In the genomic region with DNA sequence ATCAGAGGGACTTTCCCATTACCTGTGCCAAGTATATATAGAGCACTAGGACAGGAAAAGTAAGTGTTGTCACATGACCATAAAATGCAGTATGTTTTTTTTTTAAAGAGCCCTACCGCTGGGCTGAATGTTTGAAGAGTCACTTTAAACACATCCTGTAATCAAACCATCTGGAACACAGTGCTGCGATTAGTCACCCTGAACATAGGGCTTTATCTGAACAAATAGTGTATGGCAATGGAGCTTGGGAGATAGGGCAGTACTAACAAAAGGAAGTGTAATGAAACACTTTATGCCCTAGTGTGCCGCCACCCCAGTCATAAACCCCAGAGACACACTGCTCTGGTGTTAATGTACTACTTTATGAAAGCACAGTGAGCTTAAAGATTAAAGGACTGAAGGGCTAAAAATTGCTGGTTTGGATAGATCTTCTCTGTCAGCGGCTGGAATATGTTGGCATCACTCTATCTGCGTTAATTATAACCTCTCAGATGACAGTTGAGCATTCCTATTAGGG, we compare ENCODE assay signal across 1 cellular context.
A peak's percentile ranks its signal among the peaks of the same experiment; 100 is the strongest.
TF ChIP-seq lines count a peak whose summit lies in the region.

No MANE protein-coding gene starts in this region.

TF ChIP-seq in K562, 482 proteins besides CTCF, POLR2A, EP300 and RAD21 (continued from another document and continues in another):
- TF ChIP-seq, protein P1, sequence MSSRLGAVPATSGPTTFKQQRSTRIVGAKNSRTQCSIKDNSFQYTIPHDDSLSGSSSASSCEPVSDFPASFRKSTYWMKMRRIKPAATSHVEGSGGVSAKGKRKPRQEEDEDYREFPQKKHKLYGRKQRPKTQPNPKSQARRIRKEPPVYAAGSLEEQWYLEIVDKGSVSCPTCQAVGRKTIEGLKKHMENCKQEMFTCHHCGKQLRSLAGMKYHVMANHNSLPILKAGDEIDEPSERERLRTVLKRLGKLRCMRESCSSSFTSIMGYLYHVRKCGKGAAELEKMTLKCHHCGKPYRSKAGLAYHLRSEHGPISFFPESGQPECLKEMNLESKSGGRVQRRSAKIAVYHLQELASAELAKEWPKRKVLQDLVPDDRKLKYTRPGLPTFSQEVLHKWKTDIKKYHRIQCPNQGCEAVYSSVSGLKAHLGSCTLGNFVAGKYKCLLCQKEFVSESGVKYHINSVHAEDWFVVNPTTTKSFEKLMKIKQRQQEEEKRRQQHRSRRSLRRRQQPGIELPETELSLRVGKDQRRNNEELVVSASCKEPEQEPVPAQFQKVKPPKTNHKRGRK (tag; IDR thresholded peaks at IDR 0.05), result no peak
- no peak for TF ChIP-seq NCOA4 (IDR thresholded peaks at IDR 0.05; ENCODE audit: partially characterized antibody)
- no peak for TF ChIP-seq FOXJ3 (CRISPR knock-in tag; IDR thresholded peaks at IDR 0.05)
- no peak for TF ChIP-seq ZNF174 (CRISPR knock-in tag; IDR thresholded peaks at IDR 0.05)
- no peak for TF ChIP-seq ZNF146 (CRISPR knock-in tag; IDR thresholded peaks at IDR 0.05; ENCODE audit: unreplicated experiment)
- TF ChIP-seq CTBP1 (IDR thresholded peaks at IDR 0.05; ENCODE audit: borderline replicate concordance), result peak; percentile 50
- peak in 1 of 2 experiments; percentile 33; a peak in 2 of 4 replicates for TF ChIP-seq FOXK2 (conservative IDR thresholded peaks at IDR 0.05 in 1 of 2, IDR thresholded peaks at IDR 0.05 in 1 of 2; ENCODE audit: low read depth in 2 of 2)
- TF ChIP-seq, protein P2, sequence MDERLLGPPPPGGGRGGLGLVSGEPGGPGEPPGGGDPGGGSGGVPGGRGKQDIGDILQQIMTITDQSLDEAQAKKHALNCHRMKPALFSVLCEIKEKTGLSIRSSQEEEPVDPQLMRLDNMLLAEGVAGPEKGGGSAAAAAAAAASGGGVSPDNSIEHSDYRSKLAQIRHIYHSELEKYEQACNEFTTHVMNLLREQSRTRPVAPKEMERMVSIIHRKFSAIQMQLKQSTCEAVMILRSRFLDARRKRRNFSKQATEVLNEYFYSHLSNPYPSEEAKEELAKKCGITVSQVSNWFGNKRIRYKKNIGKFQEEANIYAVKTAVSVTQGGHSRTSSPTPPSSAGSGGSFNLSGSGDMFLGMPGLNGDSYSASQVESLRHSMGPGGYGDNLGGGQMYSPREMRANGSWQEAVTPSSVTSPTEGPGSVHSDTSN (CRISPR knock-in tag; IDR thresholded peaks at IDR 0.05; ENCODE audit: low read depth), result no peak
- TF ChIP-seq, protein P2 (tag; conservative IDR thresholded peaks at IDR 0.05; ENCODE audit: low read depth), result no peak
- TF ChIP-seq, protein P3, sequence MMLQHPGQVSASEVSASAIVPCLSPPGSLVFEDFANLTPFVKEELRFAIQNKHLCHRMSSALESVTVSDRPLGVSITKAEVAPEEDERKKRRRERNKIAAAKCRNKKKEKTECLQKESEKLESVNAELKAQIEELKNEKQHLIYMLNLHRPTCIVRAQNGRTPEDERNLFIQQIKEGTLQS (IDR thresholded peaks at IDR 0.05), result peak; percentile 87
- TF ChIP-seq, protein P3 (CRISPR knock-in tag; conservative IDR thresholded peaks at IDR 0.05), result peak; percentile 55; the same call in 1 of the 2 replicates
- TF ChIP-seq KDM4B (IDR thresholded peaks at IDR 0.05; ENCODE audit: borderline replicate concordance in 2 of 2, low read depth in 1 of 2), result no peak
- TF ChIP-seq HLTF (IDR thresholded peaks at IDR 0.05), result no peak
- TF ChIP-seq, protein P4, sequence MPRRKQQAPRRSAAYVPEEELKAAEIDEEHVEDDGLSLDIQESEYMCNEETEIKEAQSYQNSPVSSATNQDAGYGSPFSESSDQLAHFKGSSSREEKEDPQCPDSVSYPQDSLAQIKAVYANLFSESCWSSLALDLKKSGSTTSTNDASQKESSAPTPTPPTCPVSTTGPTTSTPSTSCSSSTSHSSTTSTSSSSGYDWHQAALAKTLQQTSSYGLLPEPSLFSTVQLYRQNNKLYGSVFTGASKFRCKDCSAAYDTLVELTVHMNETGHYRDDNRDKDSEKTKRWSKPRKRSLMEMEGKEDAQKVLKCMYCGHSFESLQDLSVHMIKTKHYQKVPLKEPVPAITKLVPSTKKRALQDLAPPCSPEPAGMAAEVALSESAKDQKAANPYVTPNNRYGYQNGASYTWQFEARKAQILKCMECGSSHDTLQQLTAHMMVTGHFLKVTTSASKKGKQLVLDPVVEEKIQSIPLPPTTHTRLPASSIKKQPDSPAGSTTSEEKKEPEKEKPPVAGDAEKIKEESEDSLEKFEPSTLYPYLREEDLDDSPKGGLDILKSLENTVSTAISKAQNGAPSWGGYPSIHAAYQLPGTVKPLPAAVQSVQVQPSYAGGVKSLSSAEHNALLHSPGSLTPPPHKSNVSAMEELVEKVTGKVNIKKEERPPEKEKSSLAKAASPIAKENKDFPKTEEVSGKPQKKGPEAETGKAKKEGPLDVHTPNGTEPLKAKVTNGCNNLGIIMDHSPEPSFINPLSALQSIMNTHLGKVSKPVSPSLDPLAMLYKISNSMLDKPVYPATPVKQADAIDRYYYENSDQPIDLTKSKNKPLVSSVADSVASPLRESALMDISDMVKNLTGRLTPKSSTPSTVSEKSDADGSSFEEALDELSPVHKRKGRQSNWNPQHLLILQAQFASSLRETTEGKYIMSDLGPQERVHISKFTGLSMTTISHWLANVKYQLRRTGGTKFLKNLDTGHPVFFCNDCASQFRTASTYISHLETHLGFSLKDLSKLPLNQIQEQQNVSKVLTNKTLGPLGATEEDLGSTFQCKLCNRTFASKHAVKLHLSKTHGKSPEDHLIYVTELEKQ (CRISPR knock-in tag; IDR thresholded peaks at IDR 0.05), result no peak
- no peak for TF ChIP-seq ZNF764 (CRISPR knock-in tag; IDR thresholded peaks at IDR 0.05; ENCODE audit: low read depth)
- TF ChIP-seq, protein P5, sequence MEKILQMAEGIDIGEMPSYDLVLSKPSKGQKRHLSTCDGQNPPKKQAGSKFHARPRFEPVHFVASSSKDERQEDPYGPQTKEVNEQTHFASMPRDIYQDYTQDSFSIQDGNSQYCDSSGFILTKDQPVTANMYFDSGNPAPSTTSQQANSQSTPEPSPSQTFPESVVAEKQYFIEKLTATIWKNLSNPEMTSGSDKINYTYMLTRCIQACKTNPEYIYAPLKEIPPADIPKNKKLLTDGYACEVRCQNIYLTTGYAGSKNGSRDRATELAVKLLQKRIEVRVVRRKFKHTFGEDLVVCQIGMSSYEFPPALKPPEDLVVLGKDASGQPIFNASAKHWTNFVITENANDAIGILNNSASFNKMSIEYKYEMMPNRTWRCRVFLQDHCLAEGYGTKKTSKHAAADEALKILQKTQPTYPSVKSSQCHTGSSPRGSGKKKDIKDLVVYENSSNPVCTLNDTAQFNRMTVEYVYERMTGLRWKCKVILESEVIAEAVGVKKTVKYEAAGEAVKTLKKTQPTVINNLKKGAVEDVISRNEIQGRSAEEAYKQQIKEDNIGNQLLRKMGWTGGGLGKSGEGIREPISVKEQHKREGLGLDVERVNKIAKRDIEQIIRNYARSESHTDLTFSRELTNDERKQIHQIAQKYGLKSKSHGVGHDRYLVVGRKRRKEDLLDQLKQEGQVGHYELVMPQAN (IDR thresholded peaks at IDR 0.05; ENCODE audit: borderline replicate concordance), result no peak
- peak; percentile 60 for TF ChIP-seq ATF7 (IDR thresholded peaks at IDR 0.05)
- TF ChIP-seq, protein P6, sequence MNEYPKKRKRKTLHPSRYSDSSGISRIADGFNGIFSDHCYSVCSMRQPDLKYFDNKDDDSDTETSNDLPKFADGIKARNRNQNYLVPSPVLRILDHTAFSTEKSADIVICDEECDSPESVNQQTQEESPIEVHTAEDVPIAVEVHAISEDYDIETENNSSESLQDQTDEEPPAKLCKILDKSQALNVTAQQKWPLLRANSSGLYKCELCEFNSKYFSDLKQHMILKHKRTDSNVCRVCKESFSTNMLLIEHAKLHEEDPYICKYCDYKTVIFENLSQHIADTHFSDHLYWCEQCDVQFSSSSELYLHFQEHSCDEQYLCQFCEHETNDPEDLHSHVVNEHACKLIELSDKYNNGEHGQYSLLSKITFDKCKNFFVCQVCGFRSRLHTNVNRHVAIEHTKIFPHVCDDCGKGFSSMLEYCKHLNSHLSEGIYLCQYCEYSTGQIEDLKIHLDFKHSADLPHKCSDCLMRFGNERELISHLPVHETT (CRISPR knock-in tag; conservative IDR thresholded peaks at IDR 0.05 in 1 of 2, IDR thresholded peaks at IDR 0.05 in 1 of 2), result no peak
- no peak for TF ChIP-seq ZNF445 (CRISPR knock-in tag; IDR thresholded peaks at IDR 0.05; ENCODE audit: low read depth)
- no peak for TF ChIP-seq RBM25 (IDR thresholded peaks at IDR 0.05; ENCODE audit: low read depth, low read length, severe bottlenecking)
- TF ChIP-seq MED1 (CRISPR knock-in tag; IDR thresholded peaks at IDR 0.05; ENCODE audit: borderline replicate concordance), result no peak
- no peak for TF ChIP-seq ELF2 (CRISPR knock-in tag; IDR thresholded peaks at IDR 0.05)
- no peak for TF ChIP-seq ZNF24 (IDR thresholded peaks at IDR 0.05)
- TF ChIP-seq LARP7 (IDR thresholded peaks at IDR 0.05), result no peak
- no peak for TF ChIP-seq HMG20B (CRISPR knock-in tag; IDR thresholded peaks at IDR 0.05)
- TF ChIP-seq, protein P7, sequence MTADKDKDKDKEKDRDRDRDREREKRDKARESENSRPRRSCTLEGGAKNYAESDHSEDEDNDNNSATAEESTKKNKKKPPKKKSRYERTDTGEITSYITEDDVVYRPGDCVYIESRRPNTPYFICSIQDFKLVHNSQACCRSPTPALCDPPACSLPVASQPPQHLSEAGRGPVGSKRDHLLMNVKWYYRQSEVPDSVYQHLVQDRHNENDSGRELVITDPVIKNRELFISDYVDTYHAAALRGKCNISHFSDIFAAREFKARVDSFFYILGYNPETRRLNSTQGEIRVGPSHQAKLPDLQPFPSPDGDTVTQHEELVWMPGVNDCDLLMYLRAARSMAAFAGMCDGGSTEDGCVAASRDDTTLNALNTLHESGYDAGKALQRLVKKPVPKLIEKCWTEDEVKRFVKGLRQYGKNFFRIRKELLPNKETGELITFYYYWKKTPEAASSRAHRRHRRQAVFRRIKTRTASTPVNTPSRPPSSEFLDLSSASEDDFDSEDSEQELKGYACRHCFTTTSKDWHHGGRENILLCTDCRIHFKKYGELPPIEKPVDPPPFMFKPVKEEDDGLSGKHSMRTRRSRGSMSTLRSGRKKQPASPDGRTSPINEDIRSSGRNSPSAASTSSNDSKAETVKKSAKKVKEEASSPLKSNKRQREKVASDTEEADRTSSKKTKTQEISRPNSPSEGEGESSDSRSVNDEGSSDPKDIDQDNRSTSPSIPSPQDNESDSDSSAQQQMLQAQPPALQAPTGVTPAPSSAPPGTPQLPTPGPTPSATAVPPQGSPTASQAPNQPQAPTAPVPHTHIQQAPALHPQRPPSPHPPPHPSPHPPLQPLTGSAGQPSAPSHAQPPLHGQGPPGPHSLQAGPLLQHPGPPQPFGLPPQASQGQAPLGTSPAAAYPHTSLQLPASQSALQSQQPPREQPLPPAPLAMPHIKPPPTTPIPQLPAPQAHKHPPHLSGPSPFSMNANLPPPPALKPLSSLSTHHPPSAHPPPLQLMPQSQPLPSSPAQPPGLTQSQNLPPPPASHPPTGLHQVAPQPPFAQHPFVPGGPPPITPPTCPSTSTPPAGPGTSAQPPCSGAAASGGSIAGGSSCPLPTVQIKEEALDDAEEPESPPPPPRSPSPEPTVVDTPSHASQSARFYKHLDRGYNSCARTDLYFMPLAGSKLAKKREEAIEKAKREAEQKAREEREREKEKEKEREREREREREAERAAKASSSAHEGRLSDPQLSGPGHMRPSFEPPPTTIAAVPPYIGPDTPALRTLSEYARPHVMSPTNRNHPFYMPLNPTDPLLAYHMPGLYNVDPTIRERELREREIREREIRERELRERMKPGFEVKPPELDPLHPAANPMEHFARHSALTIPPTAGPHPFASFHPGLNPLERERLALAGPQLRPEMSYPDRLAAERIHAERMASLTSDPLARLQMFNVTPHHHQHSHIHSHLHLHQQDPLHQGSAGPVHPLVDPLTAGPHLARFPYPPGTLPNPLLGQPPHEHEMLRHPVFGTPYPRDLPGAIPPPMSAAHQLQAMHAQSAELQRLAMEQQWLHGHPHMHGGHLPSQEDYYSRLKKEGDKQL (CRISPR knock-in tag; IDR thresholded peaks at IDR 0.05; ENCODE audit: borderline replicate concordance), result no peak
- TF ChIP-seq BCOR (IDR thresholded peaks at IDR 0.05), result peak; percentile 49; the same call in 1 of the 2 replicates
- no peak for TF ChIP-seq SMAD2 (IDR thresholded peaks at IDR 0.05; ENCODE audit: low read depth, low read length)
- TF ChIP-seq, protein P8, sequence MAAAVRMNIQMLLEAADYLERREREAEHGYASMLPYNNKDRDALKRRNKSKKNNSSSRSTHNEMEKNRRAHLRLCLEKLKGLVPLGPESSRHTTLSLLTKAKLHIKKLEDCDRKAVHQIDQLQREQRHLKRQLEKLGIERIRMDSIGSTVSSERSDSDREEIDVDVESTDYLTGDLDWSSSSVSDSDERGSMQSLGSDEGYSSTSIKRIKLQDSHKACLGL (CRISPR knock-in tag; IDR thresholded peaks at IDR 0.05; ENCODE audit: borderline replicate concordance, poor library complexity, severe bottlenecking), result no peak
- no peak for TF ChIP-seq RFX1 (IDR thresholded peaks at IDR 0.05)
- TF ChIP-seq, protein P9, sequence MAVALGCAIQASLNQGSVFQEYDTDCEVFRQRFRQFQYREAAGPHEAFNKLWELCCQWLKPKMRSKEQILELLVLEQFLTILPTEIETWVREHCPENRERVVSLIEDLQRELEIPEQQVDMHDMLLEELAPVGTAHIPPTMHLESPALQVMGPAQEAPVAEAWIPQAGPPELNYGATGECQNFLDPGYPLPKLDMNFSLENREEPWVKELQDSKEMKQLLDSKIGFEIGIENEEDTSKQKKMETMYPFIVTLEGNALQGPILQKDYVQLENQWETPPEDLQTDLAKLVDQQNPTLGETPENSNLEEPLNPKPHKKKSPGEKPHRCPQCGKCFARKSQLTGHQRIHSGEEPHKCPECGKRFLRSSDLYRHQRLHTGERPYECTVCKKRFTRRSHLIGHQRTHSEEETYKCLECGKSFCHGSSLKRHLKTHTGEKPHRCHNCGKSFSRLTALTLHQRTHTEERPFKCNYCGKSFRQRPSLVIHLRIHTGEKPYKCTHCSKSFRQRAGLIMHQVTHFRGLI (CRISPR knock-in tag; IDR thresholded peaks at IDR 0.05), result no peak
- TF ChIP-seq SMARCA4 (IDR thresholded peaks at IDR 0.05), result peak; percentile 96
- no peak for TF ChIP-seq ARHGAP35 (IDR thresholded peaks at IDR 0.05; ENCODE audit: partially characterized antibody)
- TF ChIP-seq TFAM (CRISPR knock-in tag; conservative IDR thresholded peaks at IDR 0.05), result no peak
- TF ChIP-seq, protein P10, sequence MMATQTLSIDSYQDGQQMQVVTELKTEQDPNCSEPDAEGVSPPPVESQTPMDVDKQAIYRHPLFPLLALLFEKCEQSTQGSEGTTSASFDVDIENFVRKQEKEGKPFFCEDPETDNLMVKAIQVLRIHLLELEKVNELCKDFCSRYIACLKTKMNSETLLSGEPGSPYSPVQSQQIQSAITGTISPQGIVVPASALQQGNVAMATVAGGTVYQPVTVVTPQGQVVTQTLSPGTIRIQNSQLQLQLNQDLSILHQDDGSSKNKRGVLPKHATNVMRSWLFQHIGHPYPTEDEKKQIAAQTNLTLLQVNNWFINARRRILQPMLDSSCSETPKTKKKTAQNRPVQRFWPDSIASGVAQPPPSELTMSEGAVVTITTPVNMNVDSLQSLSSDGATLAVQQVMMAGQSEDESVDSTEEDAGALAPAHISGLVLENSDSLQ (IDR thresholded peaks at IDR 0.05), result no peak
